18 cellular contexts compared by ENCODE assay signal in the genomic region with DNA sequence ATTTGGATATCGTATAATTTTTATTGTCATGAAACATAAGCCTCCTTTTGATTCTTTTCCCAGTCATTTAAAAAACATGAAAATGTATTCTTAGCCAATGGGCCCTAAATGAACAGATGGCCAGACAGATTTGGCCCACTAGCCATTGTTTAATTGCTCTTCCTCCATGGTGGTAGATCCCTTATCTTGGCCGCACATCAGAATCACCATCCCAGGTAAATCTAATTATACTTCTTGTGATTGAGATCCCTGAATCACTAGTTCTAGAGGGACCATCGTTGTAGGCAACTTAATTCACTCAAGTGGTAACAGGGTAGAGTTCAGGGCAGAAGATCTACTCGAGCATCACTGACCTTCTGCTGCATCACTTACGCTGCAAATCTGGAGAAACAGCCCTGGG. TPM values are rescaled to one million over a fixed set of nuclear protein-coding genes. Genes with fewer than 3 reads are reported as not detected.
DNase-seq lines count a peak whose midpoint lies in the region.
"Had no signal": no experiment of that assay in that cellular context is flagged by ENCODE, and none has a peak within 500 bp of the region (broad histone marks: within the 10 kb centered on the region; RNA-seq: fewer than 3 reads in every experiment).

No MANE protein-coding gene starts in this region.

- DNase-seq in NCI-H524 (lab: John Stamatoyannopoulos, UW) = peak; percentile 48 to 86
- DNase-seq in NCI-H69 (lab: John Stamatoyannopoulos, UW) = peak; percentile 46
- peak; percentile 15 for DNase-seq in cerebellar cortex (ENCODE audit: low spot score)
- DNase-seq in activated CD4-positive, CD25-positive, alpha-beta regulatory T cell treated with anti-CD3 and anti-CD28 coated beads, Interleukin-2, amount 50 U/mL, for 72 hours = no peak
- DNase-seq in AG08395 (ENCODE audit: low spot score) = no peak
- no peak for DNase-seq in HT-29 (ENCODE audit: low spot score)
- DNase-seq: Caco-2; CD4-positive, CD25-positive, alpha-beta regulatory T cell; CD8-positive, alpha-beta T cell; DMS153; DND-41; GDM1; H9 had no signal

RNA-seq across cellular contexts. Expression of a gene that starts 24.1 kb away (rescaled TPM):
- not detected in 2 replicates for total RNA-seq in HT-29 (2014; rRNA removed; shearing (Covaris generic))
- total RNA-seq: A172; A673; B cell; Caco-2; CD4-positive, CD25-positive, alpha-beta regulatory T cell; CD8-positive, alpha-beta T cell; GM12878; GM23338 had no signal

Comparison
In these comparisons a context has a peak if more than half of its experiments do, and no peak if none do; other contexts are left out.
1. DNase-seq: peak in NCI-H524 (2 of 2), NCI-H69 (single experiment) and cerebellar cortex (single experiment); none in activated CD4-positive, CD25-positive, alpha-beta regulatory T cell treated with anti-CD3 and anti-CD28 coated beads, Interleukin-2, amount 50 U/mL, for 72 hours (single experiment), AG08395 (single experiment) and HT-29 (single experiment).